ENCODE assay signal across 10 cellular contexts in the genomic region with DNA sequence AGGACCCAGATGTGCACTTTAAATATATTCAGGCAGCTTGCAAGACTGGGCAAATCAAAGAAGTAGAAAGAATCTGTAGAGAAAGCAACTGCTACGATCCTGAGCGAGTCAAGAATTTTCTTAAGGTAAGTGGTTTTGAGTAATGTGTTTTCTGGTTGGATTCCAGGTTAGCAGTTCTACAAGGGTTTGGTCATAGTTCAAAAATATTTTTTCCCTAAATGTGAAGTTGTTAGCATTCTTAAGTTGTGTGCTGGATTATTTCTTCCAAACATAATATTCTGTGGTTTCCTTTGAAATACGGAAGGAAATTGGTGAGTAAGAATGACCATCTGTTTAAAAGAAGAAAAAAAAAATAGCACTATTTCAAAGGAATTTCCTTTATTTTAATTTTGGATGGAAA. TPM values are rescaled to one million over a fixed set of nuclear protein-coding genes. Genes with fewer than 3 reads are reported as not detected.
DNase-seq lines count a peak whose midpoint lies in the region; ATAC-seq and TF ChIP-seq lines count a peak whose summit lies in the region.
"Had no signal": no experiment of that assay in that cellular context is flagged by ENCODE, and none has a peak within 500 bp of the region (broad histone marks: within the 10 kb centered on the region; RNA-seq: fewer than 3 reads in every experiment).

No MANE protein-coding gene starts in this region.

- H3K4me3 Mint-ChIP-seq in HFFc6: peak overlapping the region; percentile 72
- H3K4me3 Mint-ChIP-seq in activated naive CD8-positive, alpha-beta T cell: no peak overlapping the region

- H3K27me3 Mint-ChIP-seq in HFFc6 (ENCODE audit: insufficient read depth): peaks cover 2% of the 10 kb centered on the region
- H3K27me3 Mint-ChIP-seq in activated naive CD8-positive, alpha-beta T cell: no peaks in the 10 kb centered on the region

- ATAC-seq in GM21390 (IDR thresholded peaks at IDR 0.05; ENCODE audit: unreplicated experiment): no peak

- DNase-seq in ACHN (peak; percentile 98), HFFc6 (peak; percentile 89), iris pigment epithelial cell (ENCODE audit: low read depth) (peak; percentile 94), DMS79 (lab: John Stamatoyannopoulos, UW) (no peak), retina (no peak), SHP77 treated with DMSO at 0.1 percent for 48 hours (lab: John Stamatoyannopoulos, UW) (no peak)
- DNase-seq: effector CD4-positive, alpha-beta T cell; Right ventricle myocardium superior had no signal

- in situ Hi-C loops in ACHN (cut with HindIII; ENCODE audit: low pct_ligation_motif_present, low pct_unique_long_range_greater_than_20kb, low sequenced_read_pairs): no loop called here

- peaks cover 94% of the 10 kb centered on the region for H3K4me1 Mint-ChIP-seq in HFFc6 (ENCODE audit: low read depth)
- peaks cover 19% of the 10 kb centered on the region for H3K4me1 Mint-ChIP-seq in activated naive CD8-positive, alpha-beta T cell (ENCODE audit: low read depth)

- no peak for TF ChIP-seq CTCF in HFFc6 (IDR thresholded peaks at IDR 0.05)

- peak overlapping the region; percentile 67 for H3K27ac Mint-ChIP-seq in HFFc6
- H3K27ac Mint-ChIP-seq in activated naive CD8-positive, alpha-beta T cell: peak overlapping the region; percentile 64

- no peaks in the 10 kb centered on the region for H3K9me3 Mint-ChIP-seq in HFFc6
- H3K9me3 Mint-ChIP-seq in activated naive CD8-positive, alpha-beta T cell (ENCODE audit: low read depth): no peaks in the 10 kb centered on the region

- H3K36me3 Mint-ChIP-seq in HFFc6 (ENCODE audit: low read depth): peaks cover 54% of the 10 kb centered on the region
- peaks cover 4% of the 10 kb centered on the region for H3K36me3 Mint-ChIP-seq in activated naive CD8-positive, alpha-beta T cell

RNA-seq across cellular contexts. Expression of a gene that starts 38.4 kb away (rescaled TPM):
- 10 to 100 TPM; 20.7 to 31.8 (median 23.0) TPM for total RNA-seq in HFFc6 (2021; fragmentation: NEBNext Ultra II Directional; extraction: Animal tissue kit (Norgen Biotek cat#: 25700))

RNA-seq across cellular contexts. Expression of a gene that starts 38.6 kb away (rescaled TPM):
- 100 to 1,000 TPM; 121 to 155 (median 149) TPM for total RNA-seq in HFFc6 (2021; fragmentation: NEBNext Ultra II Directional; extraction: Animal tissue kit (Norgen Biotek cat#: 25700))

RNA-seq across cellular contexts. Expression of a gene that starts 49.1 kb away (rescaled TPM):
- total RNA-seq in HFFc6 (2021; fragmentation: NEBNext Ultra II Directional; extraction: Animal tissue kit (Norgen Biotek cat#: 25700)): 100 to 1,000 TPM; 354 to 460 (median 397) TPM

Comparison
In these comparisons a context has a peak if more than half of its experiments do, and no peak if none do; other contexts are left out.
1. DNase-seq: peak in ACHN (single experiment), HFFc6 (single experiment) and iris pigment epithelial cell (single experiment); none in DMS79 (single experiment), retina (single experiment) and SHP77 treated with DMSO at 0.1 percent for 48 hours (single experiment).